ENCODE assay signal across 9 cellular contexts in the genomic region with DNA sequence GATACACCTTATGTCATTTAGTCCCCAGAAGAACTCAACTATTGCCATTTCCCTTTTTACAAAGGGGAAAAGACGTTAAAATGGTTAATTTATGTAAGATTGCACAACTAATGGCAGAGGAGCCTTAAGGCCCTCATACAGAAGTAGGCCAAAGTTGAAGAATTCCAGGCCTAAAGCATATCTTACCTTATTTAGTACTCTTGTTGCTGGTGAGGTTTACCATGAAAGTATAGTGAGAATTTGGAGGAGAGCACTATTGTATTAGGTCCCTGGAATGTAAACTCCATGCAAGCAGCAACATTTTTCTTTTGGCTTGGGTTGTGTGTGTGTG. TPM values are rescaled to one million over a fixed set of nuclear protein-coding genes. Genes with fewer than 3 reads are reported as not detected.
A peak's percentile ranks its signal among the peaks of the same experiment; 100 is the strongest.
DNase-seq lines count a peak whose midpoint lies in the region; ATAC-seq, FAIRE-seq and TF ChIP-seq lines count a peak whose summit lies in the region.
"Had no signal": no experiment of that assay in that cellular context is flagged by ENCODE, and none has a peak within 500 bp of the region (broad histone marks: within the 10 kb centered on the region; RNA-seq: fewer than 3 reads in every experiment).

No MANE protein-coding gene starts in this region.

- no peak overlapping the region for H3K23ac ChIP-seq in mesendoderm (ENCODE audit: low read length)

- no peaks in the 10 kb centered on the region for H3K9me1 ChIP-seq in K562 (ENCODE audit: control insufficient read depth, insufficient read depth, low read length)

- H3K27ac ChIP-seq in left ventricle myocardium inferior (replicated peaks), result peak overlapping the region; percentile 99
- H3K27ac ChIP-seq in K562 (ENCODE audit: extremely low read depth, low read depth, low read length), result peak overlapping the region; percentile 97
- H3K27ac ChIP-seq in mesendoderm (ENCODE audit: low read depth, low read length), result no peak overlapping the region
- peak overlapping the region; percentile 99 for H3K27ac ChIP-seq in vagina

- no TSS peak for BruUV-seq in K562 (replicated peaks; lab: Mats Ljungman, UMichigan)

- peak overlapping the region; percentile 90 for H3K18ac ChIP-seq in mesendoderm (ENCODE audit: low read length)

- POLR2A ChIA-PET in K562 (lab: Yijun Ruan, JAX), result interaction anchor here (1.4 to 3.3 kb wide), 3 partner anchors 10 to 44 kb away, joined by 5 to 24 read pairs (median 12); partner anchors contain the start of gene SOSTDC1

- no peak overlapping the region for H2BK5ac ChIP-seq in mesendoderm (ENCODE audit: low read length)

- H3K9ac ChIP-seq in K562 (ENCODE audit: insufficient read depth in 1 of 2, low read depth in 2 of 2, low read length in 2 of 2) (peak overlapping the region in 1 of 2 experiments; percentile 89; a peak in 3 of 4 replicates), mesendoderm (ENCODE audit: low read length) (no peak overlapping the region)

- no peak for TF ChIP-seq EP300 in K562 (IDR thresholded peaks at IDR 0.05; ENCODE audit: low read length)

- TF ChIP-seq POLR2A in K562 (conservative IDR thresholded peaks at IDR 0.05) (no peak), vagina (IDR thresholded peaks at IDR 0.05) (no peak)

- no peak overlapping the region for H3K4ac ChIP-seq in mesendoderm (ENCODE audit: low read depth, low read length)

- H3K4me1 ChIP-seq in left ventricle myocardium inferior, result peaks cover 32% of the 10 kb centered on the region
- H3K4me1 ChIP-seq in K562 (replicated peaks in 1 of 2; ENCODE audit: control insufficient read depth in 2 of 2, insufficient read depth in 2 of 2, low read length in 2 of 2), result peaks cover 18 to 35% of the 10 kb centered on the region in 2 experiments
- H3K4me1 ChIP-seq in mesendoderm (ENCODE audit: control insufficient read depth, low read depth, low read length), result peaks cover 6% of the 10 kb centered on the region
- peaks cover 32% of the 10 kb centered on the region for H3K4me1 ChIP-seq in vagina

- H3K56ac ChIP-seq in mesendoderm (ENCODE audit: low read length), result no peak overlapping the region

- FAIRE-seq in K562 (lab: Jason Lieb, UNC), result no peak

- intact Hi-C loops in left ventricle myocardium inferior (cut with micrococcal nuclease) (no loop called here), Right ventricle myocardium superior (cut with DNase I) (no loop called here), K562 (cut with micrococcal nuclease) (loop anchor here (5.0 to 10.0 kb wide), 2 partner anchors 225 to 333 kb away; partner anchors contain the start of genes ANKMY2, BZW2 and TSPAN13), vagina (cut with DNase I) (no loop called here)

- in situ Hi-C loops in K562 (cut with MboI), result no loop called here

- DNase-seq in left ventricle myocardium inferior (no peak), Right ventricle myocardium superior (no peak), K562 (ENCODE audit: extremely low read depth in 1 of 4, low spot score in 3 of 4) (no peak), mesendoderm (peak; percentile 45), vagina (ENCODE audit: extremely low spot score in 2 of 2) (no peak)

- H3K4me2 ChIP-seq in K562 (ENCODE audit: insufficient read depth, low read length), result peak overlapping the region; percentile 95
- no peak overlapping the region for H3K4me2 ChIP-seq in mesendoderm (ENCODE audit: low read length)

- peak overlapping the region; percentile 66 for H4K8ac ChIP-seq in mesendoderm (ENCODE audit: low read depth, low read length)

- H3K79me1 ChIP-seq in mesendoderm (ENCODE audit: low read length), result no peaks in the 10 kb centered on the region

- H2BK15ac ChIP-seq in mesendoderm (replicated peaks; ENCODE audit: low read depth), result no peak overlapping the region

- no peak overlapping the region for H2AK5ac ChIP-seq in mesendoderm (ENCODE audit: low read length)

- TF ChIP-seq CTCF in left ventricle myocardium inferior (IDR thresholded peaks at IDR 0.05; ENCODE audit: borderline replicate concordance), result no peak
- TF ChIP-seq CTCF in K562 (IDR thresholded peaks at IDR 0.05 in 2 of 3, conservative IDR thresholded peaks at IDR 0.05 in 1 of 3; ENCODE audit: insufficient read depth in 2 of 3, low read depth in 1 of 3, low read length in 3 of 3), result no peak
- TF ChIP-seq CTCF in vagina (IDR thresholded peaks at IDR 0.05), result no peak

- no peaks in the 10 kb centered on the region for H4K20me1 ChIP-seq in K562 (replicated peaks; ENCODE audit: control insufficient read depth, insufficient read depth, low read length)

- no peak overlapping the region for H4K5ac ChIP-seq in mesendoderm (ENCODE audit: low read length)

- ATAC-seq in Right ventricle myocardium superior (ENCODE audit: poor library complexity) (no peak), K562 (no peak), GM19467 (IDR thresholded peaks at IDR 0.05; ENCODE audit: unreplicated experiment) (no peak), HG03342 (IDR thresholded peaks at IDR 0.05; ENCODE audit: unreplicated experiment) (no peak), HG03097 (IDR thresholded peaks at IDR 0.05; ENCODE audit: low FRiP score, unreplicated experiment) (no peak)

- H3K79me2 ChIP-seq in K562 (ENCODE audit: control insufficient read depth, insufficient read depth, low read length) (peaks cover 51% of the 10 kb centered on the region), mesendoderm (ENCODE audit: control insufficient read depth, insufficient read depth, low read length) (no peaks in the 10 kb centered on the region)

- H2BK120ac ChIP-seq in mesendoderm (ENCODE audit: low read depth, low read length), result no peak overlapping the region

- H3K4me3 ChIP-seq in left ventricle myocardium inferior (peak overlapping the region; percentile 79), K562 (peak overlapping the region; percentile 66; the same call in 1 of the 2 replicates), mesendoderm (ENCODE audit: low read length) (no peak overlapping the region), vagina (no peak overlapping the region)

- 0% methylated on average over 1 of the region's 1 CpG for WGBS in K562 (ENCODE audit: insufficient coverage, low coverage, missing lambda C conversion rate)
- no CpG with 5 or more reads among the region's 1 CpG for WGBS in mesendoderm (ENCODE audit: extremely low coverage, insufficient coverage, low lambda C conversion rate)

- H3K27me3 ChIP-seq in left ventricle myocardium inferior (ENCODE audit: low read depth) (no peaks in the 10 kb centered on the region), K562 (ENCODE audit: control insufficient read depth in 2 of 2, insufficient read depth in 2 of 2, low read length in 2 of 2) (no peaks in the 10 kb centered on the region), mesendoderm (ENCODE audit: insufficient read depth, low read length, poor library complexity) (no peaks in the 10 kb centered on the region), vagina (no peaks in the 10 kb centered on the region)

- H3K36me3 ChIP-seq in left ventricle myocardium inferior (no peaks in the 10 kb centered on the region), K562 (ENCODE audit: control insufficient read depth, insufficient read depth, low read length) (no peaks in the 10 kb centered on the region; the same call in 2 of the 3 replicates), mesendoderm (ENCODE audit: control insufficient read depth, insufficient read depth, low read length) (no peaks in the 10 kb centered on the region), vagina (no peaks in the 10 kb centered on the region)

- CTCF ChIA-PET in K562 (lab: Yijun Ruan, JAX; ENCODE audit: low intra/inter-chr PET ratio), result no interaction called here

- peak overlapping the region; percentile 97 for H2AFZ ChIP-seq in K562 (ENCODE audit: low read depth, low read length)

- no peak for TF ChIP-seq RAD21 in K562 (CRISPR knock-in tag; conservative IDR thresholded peaks at IDR 0.05 in 1 of 2, IDR thresholded peaks at IDR 0.05 in 1 of 2)

- H3K9me3 ChIP-seq in left ventricle myocardium inferior (replicated peaks), result no peaks in the 10 kb centered on the region
- no peaks in the 10 kb centered on the region; the same call in 1 of the 2 replicates for H3K9me3 ChIP-seq in K562 (replicated peaks; ENCODE audit: control insufficient read depth, insufficient read depth, low read depth, low read length)
- no peaks in the 10 kb centered on the region for H3K9me3 ChIP-seq in vagina

RNA-seq across cellular contexts. Expression of gene CRPPA, which starts 0.7 kb away (rescaled TPM):
- total RNA-seq in left ventricle myocardium inferior (8.3 TPM), Right ventricle myocardium superior (8.7 TPM), K562 (2014; rRNA removed) (5.9 and 6.6 TPM in 2 replicates), K562 (2014; rRNA removed; fragmentation: Illumina TruSeq; extraction: Trizol) (8.0 and 11.1 TPM in 2 replicates), K562 (2015; rRNA removed; fragmentation: Illumina TruSeq; extraction: Trizol) (13.3 and 14.4 TPM in 2 replicates), K562 (2021) (8.6 and 9.1 TPM in 2 replicates), vagina (1.2 TPM)
- total RNA-seq in K562 (2011; cell fraction: chromatin; rRNA removed; ENCODE audit: low replicate concordance), result 7.4 and 19.6 TPM in 2 replicates
- 3.8 and 3.9 TPM in 2 replicates for total RNA-seq in K562 (2011; cell fraction: nucleolus; rRNA removed)
- 8.7 and 16.9 TPM in 2 replicates for total RNA-seq in K562 (2011; cell fraction: nucleoplasm; rRNA removed)
- polyA plus RNA-seq in K562 (2011; rRNA removed) (5.5 and 7.8 TPM in 2 replicates), K562 (2014; fragmentation: Illumina TruSeq; extraction: Trizol) (4.2 and 4.3 TPM in 2 replicates), K562 (2014; fragmentation: Nextera tagmentation; extraction: Ambion mirVana) (1 to 10 TPM; 3.9 to 8.2 TPM), K562 (2014; rRNA removed) (3.4 and 5.1 TPM in 2 replicates)
- polyA plus RNA-seq in K562 (2011; cell fraction: cytosol; rRNA removed), result 1.6 and 2.5 TPM in 2 replicates
- 3.8 and 3.9 TPM in 2 replicates for polyA plus RNA-seq in K562 (2011; cell fraction: nucleus; rRNA removed)
- 7.4 and 8.8 TPM in 2 replicates for polyA plus RNA-seq in K562 (2012)
- 15.2 and 16.9 TPM in 2 replicates for polyA minus RNA-seq in K562 (2011; rRNA and poly(A)+ RNA removed)
- polyA minus RNA-seq in K562 (2011; cell fraction: cytosol; rRNA and poly(A)+ RNA removed), result 4.2 and 4.9 TPM in 2 replicates
- polyA minus RNA-seq in K562 (2011; cell fraction: nucleus; rRNA and poly(A)+ RNA removed), result 16.7 and 18.3 TPM in 2 replicates
- 0.62 TPM for polyA plus RNA-seq in mesendoderm (2013, experiment 1 of 2)
- 0.53 TPM for polyA plus RNA-seq in mesendoderm (2013, experiment 2 of 2)

RNA-seq across cellular contexts. Expression of gene SOSTDC1, which starts 43.5 kb away (rescaled TPM):
- total RNA-seq in left ventricle myocardium inferior, result 0.85 TPM
- total RNA-seq in Right ventricle myocardium superior, result 0.67 TPM
- 7.4 and 7.9 TPM in 2 replicates for total RNA-seq in K562 (2011; cell fraction: chromatin; rRNA removed; ENCODE audit: low replicate concordance)
- total RNA-seq in K562 (2011; cell fraction: nucleolus; rRNA removed), result 9.5 and 11.5 TPM in 2 replicates
- 10.8 and 11.1 TPM in 2 replicates for total RNA-seq in K562 (2011; cell fraction: nucleoplasm; rRNA removed)
- total RNA-seq in K562 (2014; rRNA removed), result 8.3 and 10.5 TPM in 2 replicates
- 15.0 and 15.1 TPM in 2 replicates for total RNA-seq in K562 (2014; rRNA removed; fragmentation: Illumina TruSeq; extraction: Trizol)
- 23.0 and 23.7 TPM in 2 replicates for total RNA-seq in K562 (2015; rRNA removed; fragmentation: Illumina TruSeq; extraction: Trizol)
- total RNA-seq in K562 (2021), result 8.8 and 12.0 TPM in 2 replicates
- polyA plus RNA-seq in K562 (2011; rRNA removed), result 5.8 and 15.9 TPM in 2 replicates
- 3.5 and 9.8 TPM in 2 replicates for polyA plus RNA-seq in K562 (2011; cell fraction: cytosol; rRNA removed)
- polyA plus RNA-seq in K562 (2011; cell fraction: nucleus; rRNA removed), result 3.2 and 5.1 TPM in 2 replicates
- polyA plus RNA-seq in K562 (2012), result 17.5 and 63.6 TPM in 2 replicates
- polyA plus RNA-seq in K562 (2014; fragmentation: Illumina TruSeq; extraction: Trizol), result 15.3 and 18.4 TPM in 2 replicates
- polyA plus RNA-seq in K562 (2014; fragmentation: Nextera tagmentation; extraction: Ambion mirVana), result 10 to 100 TPM; 47.5 to 48.6 TPM
- 9.8 and 10.1 TPM in 2 replicates for polyA plus RNA-seq in K562 (2014; rRNA removed)
- 4.2 and 12.0 TPM in 2 replicates for polyA minus RNA-seq in K562 (2011; rRNA and poly(A)+ RNA removed)
- polyA minus RNA-seq in K562 (2011; cell fraction: cytosol; rRNA and poly(A)+ RNA removed), result 1.8 and 2.5 TPM in 2 replicates
- 4.2 and 5.4 TPM in 2 replicates for polyA minus RNA-seq in K562 (2011; cell fraction: nucleus; rRNA and poly(A)+ RNA removed)
- 0.91 TPM for polyA plus RNA-seq in mesendoderm (2013, experiment 1 of 2)
- 0.98 TPM for polyA plus RNA-seq in mesendoderm (2013, experiment 2 of 2)
- total RNA-seq in vagina, result 5.9 TPM
- total RNA-seq: G401 had no signal

Comparison
In these comparisons a context has a peak if more than half of its experiments do, and no peak if none do; other contexts are left out.
1. H3K4me3 ChIP-seq: peak in left ventricle myocardium inferior (single experiment) and K562 (single experiment); none in mesendoderm (single experiment) and vagina (0 of 2).